ENCODE assay signal across 11 cellular contexts in the genomic region with DNA sequence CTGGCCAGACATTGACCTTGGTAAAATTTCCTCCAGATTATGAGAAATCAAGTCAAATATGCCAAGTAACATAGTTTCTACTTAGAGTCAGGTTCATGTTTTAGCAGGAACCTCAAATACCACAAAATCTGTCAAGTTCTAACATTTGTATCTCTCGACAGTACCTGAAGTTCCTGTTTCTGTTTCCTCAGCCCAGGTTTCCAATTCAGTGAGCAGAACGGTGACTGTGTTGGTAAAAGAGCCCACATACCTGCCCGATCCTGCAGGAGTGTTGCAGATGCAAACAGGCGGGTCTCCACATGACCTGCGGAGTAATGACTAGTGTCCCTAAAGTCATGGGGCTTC. TPM values are rescaled to one million over a fixed set of nuclear protein-coding genes. Genes with fewer than 3 reads are reported as not detected.
A peak's percentile ranks its signal among the peaks of the same experiment; 100 is the strongest.
DNase-seq lines count a peak whose midpoint lies in the region; ATAC-seq and TF ChIP-seq lines count a peak whose summit lies in the region.
"Had no signal": no experiment of that assay in that cellular context is flagged by ENCODE, and none has a peak within 500 bp of the region (broad histone marks: within the 10 kb centered on the region; RNA-seq: fewer than 3 reads in every experiment).

No MANE protein-coding gene starts in this region.

- H3K27ac Mint-ChIP-seq in activated naive CD4-positive, alpha-beta T cell treated with anti-CD3 and anti-CD28 coated beads for 36 hours: no peak overlapping the region
- no peak overlapping the region for H3K27ac Mint-ChIP-seq in progenitor cell of endocrine pancreas
- H3K27ac Mint-ChIP-seq: activated T-cell treated with anti-CD3 and anti-CD28 coated beads, Interleukin-2, amount 50 U/mL, for 72 hours had no signal

- no peak overlapping the region for H3K4me3 ChIP-seq in Karpas-422 (ENCODE audit: low read length)
- H3K4me3 ChIP-seq in prostate gland: no peak overlapping the region

- ATAC-seq in HG02642 (IDR thresholded peaks at IDR 0.05; ENCODE audit: poor library complexity, unreplicated experiment) (peak; percentile 91), GM21526 (IDR thresholded peaks at IDR 0.05; ENCODE audit: low FRiP score, unreplicated experiment) (no peak)
- ATAC-seq: HCT116 had no signal

- no peak for TF ChIP-seq POLR2A in prostate gland (IDR thresholded peaks at IDR 0.05)

- H2AFZ ChIP-seq in Karpas-422 (ENCODE audit: low read length): no peak overlapping the region

- DNase-seq in activated naive CD4-positive, alpha-beta T cell treated with anti-CD3 and anti-CD28 coated beads for 36 hours: peak; percentile 16
- DNase-seq in activated naive CD4-positive, alpha-beta T cell treated with Interleukin-2 at 50 U/mL for 16 hours: no peak
- DNase-seq in Karpas-422: peak; percentile 56
- peak; percentile 56 for DNase-seq in prostate gland (ENCODE audit: low spot score)
- DNase-seq in progenitor cell of endocrine pancreas (ENCODE audit: low spot score, unreplicated experiment): no peak
- DNase-seq in stimulated activated CD4-positive, alpha-beta T cell treated with anti-CD3 and anti-CD28 coated beads, Interleukin-4, amount 100 ng/mL, for 4 hours: no peak
- DNase-seq: activated T-cell treated with anti-CD3 and anti-CD28 coated beads, Interleukin-2, amount 50 U/mL, for 72 hours; posterior cingulate gyrus had no signal

- H3K9ac ChIP-seq in Karpas-422 (ENCODE audit: low read length): no peak overlapping the region

- H3K36me3 ChIP-seq in Karpas-422 (ENCODE audit: insufficient read depth, low read length) (no peaks in the 10 kb centered on the region), prostate gland (no peaks in the 10 kb centered on the region)

- peaks cover 22% of the 10 kb centered on the region for H3K4me1 Mint-ChIP-seq in activated naive CD4-positive, alpha-beta T cell treated with anti-CD3 and anti-CD28 coated beads for 36 hours (ENCODE audit: low read depth)
- H3K4me1 Mint-ChIP-seq in progenitor cell of endocrine pancreas (ENCODE audit: low read depth): peaks cover 6% of the 10 kb centered on the region

- peaks cover 26% of the 10 kb centered on the region for H3K27me3 Mint-ChIP-seq in activated naive CD4-positive, alpha-beta T cell treated with anti-CD3 and anti-CD28 coated beads for 36 hours (ENCODE audit: low read depth)
- H3K27me3 Mint-ChIP-seq in progenitor cell of endocrine pancreas: no peaks in the 10 kb centered on the region

- H3K4me1 ChIP-seq in Karpas-422 (ENCODE audit: low read length) (peaks cover 6% of the 10 kb centered on the region; the same call in 1 of the 2 replicates), prostate gland (replicated peaks) (no peaks in the 10 kb centered on the region)

- no peak for TF ChIP-seq CTCF in prostate gland (IDR thresholded peaks at IDR 0.05)
- no peak for TF ChIP-seq CTCF in progenitor cell of endocrine pancreas (IDR thresholded peaks at IDR 0.05; ENCODE audit: unreplicated experiment)

- CTCF ChIA-PET in activated naive CD4-positive, alpha-beta T cell treated with anti-CD3 and anti-CD28 coated beads for 36 hours (lab: Charles Lee): interaction anchor here (0.7 kb wide), 1 partner anchor 359 kb away, joined by 3 read pairs; no protein-coding TSS in a partner anchor

- no peak overlapping the region for H3K27ac ChIP-seq in Karpas-422 (ENCODE audit: low read length)
- H3K27ac ChIP-seq in prostate gland: no peak overlapping the region

- no peaks in the 10 kb centered on the region for H3K36me3 Mint-ChIP-seq in activated naive CD4-positive, alpha-beta T cell treated with anti-CD3 and anti-CD28 coated beads for 36 hours (ENCODE audit: low read depth)
- H3K36me3 Mint-ChIP-seq in progenitor cell of endocrine pancreas (ENCODE audit: insufficient read depth): peaks cover 14% of the 10 kb centered on the region

- no peaks in the 10 kb centered on the region for H3K9me3 Mint-ChIP-seq in activated naive CD4-positive, alpha-beta T cell treated with anti-CD3 and anti-CD28 coated beads for 36 hours
- H3K9me3 Mint-ChIP-seq in progenitor cell of endocrine pancreas (ENCODE audit: low read depth): no peaks in the 10 kb centered on the region
- H3K9me3 Mint-ChIP-seq: activated T-cell treated with anti-CD3 and anti-CD28 coated beads, Interleukin-2, amount 50 U/mL, for 72 hours had no signal

- no peaks in the 10 kb centered on the region for H3K79me2 ChIP-seq in Karpas-422 (ENCODE audit: low read length)

- H3K9me2 ChIP-seq in Karpas-422 (replicated peaks; ENCODE audit: insufficient read depth, low read length): no peaks in the 10 kb centered on the region

- H3K27me3 ChIP-seq in Karpas-422 (ENCODE audit: low read length): no peaks in the 10 kb centered on the region
- no peaks in the 10 kb centered on the region for H3K27me3 ChIP-seq in prostate gland (replicated peaks; ENCODE audit: insufficient read depth)

- 29% methylated on average over 5 of the region's 5 CpGs for WGBS in prostate gland

- no peak overlapping the region for H3K4me3 Mint-ChIP-seq in activated naive CD4-positive, alpha-beta T cell treated with anti-CD3 and anti-CD28 coated beads for 36 hours
- no peak overlapping the region for H3K4me3 Mint-ChIP-seq in progenitor cell of endocrine pancreas (ENCODE audit: low read depth)

- no peaks in the 10 kb centered on the region for H3K9me3 ChIP-seq in Karpas-422 (ENCODE audit: low read length)
- H3K9me3 ChIP-seq in prostate gland: no peaks in the 10 kb centered on the region

- no peak overlapping the region for H3K4me2 ChIP-seq in Karpas-422 (ENCODE audit: low read depth, low read length, poor library complexity, severe bottlenecking)

- intact Hi-C loops in activated naive CD4-positive, alpha-beta T cell treated with anti-CD3 and anti-CD28 coated beads for 36 hours (cut with micrococcal nuclease): no loop called here
- intact Hi-C loops in prostate gland (cut with DNase I): no loop called here

- H4K20me1 ChIP-seq in Karpas-422 (ENCODE audit: insufficient read depth, low read depth, low read length): no peaks in the 10 kb centered on the region

RNA-seq across cellular contexts. Expression of a gene that starts 57.9 kb away (rescaled TPM):
- 10 to 100 TPM; 78.6 to 89.4 TPM for total RNA-seq in activated naive CD4-positive, alpha-beta T cell treated with anti-CD3 and anti-CD28 coated beads for 36 hours
- 7.9 and 21.4 TPM in 2 replicates for total RNA-seq in Karpas-422 (2014; rRNA removed; shearing (Covaris generic); ENCODE audit: low replicate concordance)
- total RNA-seq in prostate gland (100 to 1,000 TPM in 1 of 2 donors, 10 to 100 TPM in 1; 86.0 to 119 TPM), progenitor cell of endocrine pancreas (27.4 and 27.7 TPM in 2 replicates)

Comparison
In these comparisons a context has a peak if more than half of its experiments do, and no peak if none do; other contexts are left out.
1. DNase-seq: peak in activated naive CD4-positive, alpha-beta T cell treated with anti-CD3 and anti-CD28 coated beads for 36 hours (single experiment), Karpas-422 (single experiment) and prostate gland (single experiment); none in activated naive CD4-positive, alpha-beta T cell treated with Interleukin-2 at 50 U/mL for 16 hours (single experiment), progenitor cell of endocrine pancreas (single experiment) and stimulated activated CD4-positive, alpha-beta T cell treated with anti-CD3 and anti-CD28 coated beads, Interleukin-4, amount 100 ng/mL, for 4 hours (0 of 2).